Comparison of ENCODE assay signal across 8 cellular contexts in genomic region chr22:44331881-44332714, GRCh38. TPM values are rescaled to one million over a fixed set of nuclear protein-coding genes. Genes with fewer than 3 reads are reported as not detected.
DNase-seq lines count a peak whose midpoint lies in the region; ATAC-seq and TF ChIP-seq lines count a peak whose summit lies in the region.

No MANE protein-coding gene starts in this region.

- H3K36me3 ChIP-seq in heart left ventricle = no peaks in the 10 kb centered on the region

- H3K9me3 Mint-ChIP-seq in T-cell = no peaks in the 10 kb centered on the region
- no peaks in the 10 kb centered on the region for H3K9me3 Mint-ChIP-seq in stimulated activated naive B cell treated with anti-CD40 and anti-IgM and Interleukin-4, amounts not matched to agents 10 μg/mL and 1 μg/mL and 100 μg/mL, for 72 hours

- intact Hi-C loops in heart left ventricle (cut with DNase I) = loop anchor here in 3 of 10 donors (5.0 to 10.0 kb wide), 3 partner anchors 247 to 340 kb away; no protein-coding TSS in a partner anchor

- H3K4me3 ChIP-seq in heart left ventricle = peak overlapping the region in 9 of 12 donors; percentile 12 to 60 (median 40)

- ATAC-seq in T-cell (replicated peaks in 1 of 4) (no peak), heart left ventricle (peak in 1 of 4 donors; percentile 73), GM21737 (IDR thresholded peaks at IDR 0.05; ENCODE audit: unreplicated experiment) (no peak), GM21825 (IDR thresholded peaks at IDR 0.05; ENCODE audit: unreplicated experiment) (no peak)
- ATAC-seq in stimulated activated naive B cell treated with anti-CD40 and anti-IgM and Interleukin-4, amounts not matched to agents 10 μg/mL and 1 μg/mL and 100 μg/mL, for 72 hours (replicated peaks) = no peak

- H3K4me3 Mint-ChIP-seq in T-cell = peak overlapping the region; percentile 42 to 61 (median 43)
- H3K4me3 Mint-ChIP-seq in stimulated activated naive B cell treated with anti-CD40 and anti-IgM and Interleukin-4, amounts not matched to agents 10 μg/mL and 1 μg/mL and 100 μg/mL, for 72 hours = peak overlapping the region; percentile 67 to 69

- H3K27me3 Mint-ChIP-seq in T-cell = peaks cover 17 to 38% of the 10 kb centered on the region in 2 donors
- H3K27me3 Mint-ChIP-seq in stimulated activated naive B cell treated with anti-CD40 and anti-IgM and Interleukin-4, amounts not matched to agents 10 μg/mL and 1 μg/mL and 100 μg/mL, for 72 hours = peaks cover 33 to 37% of the 10 kb centered on the region in 2 donors

- no peaks in the 10 kb centered on the region for H3K9me3 ChIP-seq in heart left ventricle

- TF ChIP-seq POLR2A in heart left ventricle (IDR thresholded peaks at IDR 0.05) = no peak

- TF ChIP-seq CTCF in heart left ventricle (IDR thresholded peaks at IDR 0.05) = peak in 2 of 12 donors; percentile 14 to 34

- H3K27me3 ChIP-seq in heart left ventricle = peaks cover 0 to 39% (median 15%) of the 10 kb centered on the region in 9 donors

- peaks cover 0 to 15% (median 13%) of the 10 kb centered on the region in 3 donors for H3K4me1 Mint-ChIP-seq in T-cell
- peaks cover 18 to 32% of the 10 kb centered on the region in 2 donors for H3K4me1 Mint-ChIP-seq in stimulated activated naive B cell treated with anti-CD40 and anti-IgM and Interleukin-4, amounts not matched to agents 10 μg/mL and 1 μg/mL and 100 μg/mL, for 72 hours

- 11 to 13% (median 11%) methylated on average over 47 to 55 of the region's 55 CpGs for WGBS in heart left ventricle, 4 donors

- CTCF ChIA-PET in T-cell (lab: Charles Lee) = interaction anchor here (0.6 to 0.7 kb wide), 2 partner anchors 118 to 936 kb away, joined by 4 to 12 read pairs; no protein-coding TSS in a partner anchor

- H3K4me1 ChIP-seq in heart left ventricle = peaks cover 0 to 13% (median 7%) of the 10 kb centered on the region in 12 donors

- DNase-seq in SHP77 (lab: John Stamatoyannopoulos, UW) = peak; percentile 23 to 55
- DNase-seq in SHP77 treated with DMSO at 0.1 percent for 48 hours (lab: John Stamatoyannopoulos, UW) = no peak
- peak in 1 of 34 experiments; percentile 7 for DNase-seq in T-cell
- DNase-seq in heart left ventricle = peak in 2 of 5 donors; percentile 25 to 48
- no peak for DNase-seq in stimulated activated naive B cell treated with anti-CD40 and anti-IgM and Interleukin-4, amounts not matched to agents 10 μg/mL and 1 μg/mL and 100 μg/mL, for 72 hours
- no peak for DNase-seq in RPMI8226

- H3K27ac ChIP-seq in heart left ventricle = no peak overlapping the region

- no peaks in the 10 kb centered on the region for H3K36me3 Mint-ChIP-seq in T-cell
- no peaks in the 10 kb centered on the region for H3K36me3 Mint-ChIP-seq in stimulated activated naive B cell treated with anti-CD40 and anti-IgM and Interleukin-4, amounts not matched to agents 10 μg/mL and 1 μg/mL and 100 μg/mL, for 72 hours

- POLR2A ChIA-PET in T-cell (lab: Charles Lee) = no interaction called here

- H3K27ac Mint-ChIP-seq in T-cell = no peak overlapping the region
- peak overlapping the region; percentile 17 for H3K27ac Mint-ChIP-seq in stimulated activated naive B cell treated with anti-CD40 and anti-IgM and Interleukin-4, amounts not matched to agents 10 μg/mL and 1 μg/mL and 100 μg/mL, for 72 hours

RNA-seq across cellular contexts. Expression of gene SHISAL1, which starts 19.3 kb away (rescaled TPM):
- total RNA-seq in T-cell = under 1 TPM in 2 of 5 donors, not detected in 3; 0.03 to 0.06 TPM
- total RNA-seq in heart left ventricle = 1 to 10 TPM in 4 of 9 donors, under 1 TPM in 5; 0.32 to 1.5 (median 0.85) TPM
- polyA plus RNA-seq in heart left ventricle = under 1 TPM; 0.65 to 0.93 TPM

Comparison
In these comparisons a context has a peak if more than half of its experiments do, and no peak if none do; other contexts are left out.
1. DNase-seq: peak in SHP77 (2 of 2); none in SHP77 treated with DMSO at 0.1 percent for 48 hours (single experiment), stimulated activated naive B cell treated with anti-CD40 and anti-IgM and Interleukin-4, amounts not matched to agents 10 μg/mL and 1 μg/mL and 100 μg/mL, for 72 hours (single experiment) and RPMI8226 (single experiment).